ENCODE assay signal across 8 cellular contexts in genomic region chr9:69412741-69413150, GRCh38.
DNase-seq lines count a peak whose midpoint lies in the region; ATAC-seq and TF ChIP-seq lines count a peak whose summit lies in the region.

No MANE protein-coding gene starts in this region.

- CTCF ChIA-PET in CD4-positive, alpha-beta memory T cell (lab: Charles Lee; ENCODE audit: partially characterized antibody): interaction anchor here (2.0 kb wide), 1 partner anchor 9 kb away, joined by 14 read pairs; no protein-coding TSS in a partner anchor

- H3K27me3 Mint-ChIP-seq in CD4-positive, alpha-beta memory T cell: peaks cover 1 to 3% of the 10 kb centered on the region in 2 donors

- no peak overlapping the region for H3K27ac ChIP-seq in CD4-positive, alpha-beta memory T cell (ENCODE audit: low read depth, low read length)

- H3K27ac Mint-ChIP-seq in CD4-positive, alpha-beta memory T cell: no peak overlapping the region

- no peaks in the 10 kb centered on the region for H3K9me3 ChIP-seq in CD4-positive, alpha-beta memory T cell (ENCODE audit: control insufficient read depth in 1 of 2, low read length in 2 of 2)

- no peaks in the 10 kb centered on the region for H3K36me3 Mint-ChIP-seq in CD4-positive, alpha-beta memory T cell

- H3K4me1 Mint-ChIP-seq in CD4-positive, alpha-beta memory T cell: no peaks in the 10 kb centered on the region

- H3K36me3 ChIP-seq in GM06990 (ENCODE audit: control insufficient read depth, insufficient read depth, low read length): no peaks in the 10 kb centered on the region
- no peaks in the 10 kb centered on the region for H3K36me3 ChIP-seq in CD4-positive, alpha-beta memory T cell (ENCODE audit: insufficient read depth, low read length)

- intact Hi-C loops in CD4-positive, alpha-beta memory T cell (cut with micrococcal nuclease): no loop called here

- H3K27me3 ChIP-seq in GM06990 (replicated peaks; ENCODE audit: control insufficient read depth, insufficient read depth, low read length): no peaks in the 10 kb centered on the region
- no peaks in the 10 kb centered on the region for H3K27me3 ChIP-seq in CD4-positive, alpha-beta memory T cell (ENCODE audit: insufficient read depth, low read length)

- DNase-seq in GM06990 (ENCODE audit: extremely low read depth, insufficient read length) (no peak), NCI-H69 (lab: John Stamatoyannopoulos, UW) (peak; percentile 38), erythroblast (lab: John Stamatoyannopoulos, UW) (peak; percentile 28 to 44), myocyte (ENCODE audit: low read depth) (peak; percentile 78), NCI-H146 treated with DMSO at 0.1 percent for 48 hours (lab: John Stamatoyannopoulos, UW; ENCODE audit: unreplicated experiment) (no peak)
- DNase-seq in CD4-positive, alpha-beta memory T cell: no peak

- H3K4me1 ChIP-seq in CD4-positive, alpha-beta memory T cell (ENCODE audit: insufficient read depth, low read length): no peaks in the 10 kb centered on the region

- peak; percentile 26 for TF ChIP-seq CTCF in GM06990 (IDR thresholded peaks at IDR 0.05; ENCODE audit: insufficient read depth, low read length, poor library complexity, severe bottlenecking)

- H3K4me3 ChIP-seq in GM06990 (replicated peaks; ENCODE audit: low read depth, low read length): no peak overlapping the region
- no peak overlapping the region for H3K4me3 ChIP-seq in CD4-positive, alpha-beta memory T cell (ENCODE audit: low read length in 2 of 2)

- no peak for TF ChIP-seq POLR2A in erythroblast (IDR thresholded peaks at IDR 0.05; ENCODE audit: low read length)

- no peak overlapping the region for H3K4me3 Mint-ChIP-seq in CD4-positive, alpha-beta memory T cell

- ATAC-seq in GM21367 (IDR thresholded peaks at IDR 0.05; ENCODE audit: unreplicated experiment) (no peak), GM18519 (IDR thresholded peaks at IDR 0.05; ENCODE audit: low FRiP score, unreplicated experiment) (no peak)

- POLR2A ChIA-PET in CD4-positive, alpha-beta memory T cell (lab: Charles Lee; ENCODE audit: partially characterized antibody): no interaction called here

- H3K9me3 Mint-ChIP-seq in CD4-positive, alpha-beta memory T cell: peaks cover 0 to 5% (median 0%) of the 10 kb centered on the region in 8 donors

Comparison
In these comparisons a context has a peak if more than half of its experiments do, and no peak if none do; other contexts are left out.
1. DNase-seq: peak in NCI-H69 (single experiment), erythroblast (2 of 2) and myocyte (single experiment); none in GM06990 (single experiment), CD4-positive, alpha-beta memory T cell (0 of 5) and NCI-H146 treated with DMSO at 0.1 percent for 48 hours (single experiment).